In the genomic region with DNA sequence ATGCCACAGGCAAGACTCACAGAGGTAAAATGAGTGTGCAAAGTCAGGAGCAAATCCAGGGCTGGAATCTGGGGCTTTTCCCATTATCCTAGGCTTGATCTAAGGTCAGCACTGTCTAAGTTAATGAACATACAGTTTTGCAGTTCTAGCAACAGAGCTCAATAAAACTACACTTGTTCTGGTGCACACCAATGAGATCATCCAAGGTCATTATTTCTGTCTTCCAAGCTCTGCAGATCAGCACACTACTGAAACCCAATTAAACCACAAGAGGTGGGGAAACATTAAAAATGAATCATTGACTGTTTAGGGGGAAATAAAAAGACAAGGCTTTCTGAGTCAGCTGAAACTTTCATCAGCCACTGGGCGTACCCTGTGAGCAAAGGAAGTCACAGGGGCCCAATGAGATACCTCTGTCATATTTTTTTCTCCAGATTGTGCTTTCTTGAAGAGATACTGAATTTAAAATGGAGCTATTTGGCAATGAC, we compare ENCODE assay signal across 9 cellular contexts.
DNase-seq lines count a peak whose midpoint lies in the region; ATAC-seq, FAIRE-seq and TF ChIP-seq lines count a peak whose summit lies in the region.
"Had no signal": no experiment of that assay in that cellular context is flagged by ENCODE, and none has a peak within 500 bp of the region (broad histone marks: within the 10 kb centered on the region; RNA-seq: fewer than 3 reads in every experiment).

No MANE protein-coding gene starts in this region.

- peaks cover 8% of the 10 kb centered on the region for H3K9me3 ChIP-seq in WERI-Rb-1 (ENCODE audit: severe bottlenecking)
- H3K9me3 ChIP-seq: upper lobe of left lung had no signal

- no peaks in the 10 kb centered on the region for H3K36me3 Mint-ChIP-seq in CD14-positive monocyte

- no peak for TF ChIP-seq CTCF in C4-2B (conservative IDR thresholded peaks at IDR 0.05)
- TF ChIP-seq CTCF in WERI-Rb-1 (IDR thresholded peaks at IDR 0.05; ENCODE audit: low read depth, low read length) = no peak
- no peak for TF ChIP-seq CTCF in CD14-positive monocyte (IDR thresholded peaks at IDR 0.05)

- no peak overlapping the region for H3K4me3 ChIP-seq in WERI-Rb-1 (ENCODE audit: low read depth, low read length)
- H3K4me3 ChIP-seq: upper lobe of left lung had no signal

- peak; percentile 63 for FAIRE-seq in GM19239 (lab: Jason Lieb, UNC)

- no peaks in the 10 kb centered on the region for H3K36me3 ChIP-seq in WERI-Rb-1
- H3K36me3 ChIP-seq: upper lobe of left lung had no signal

- H3K27me3 ChIP-seq in WERI-Rb-1 (ENCODE audit: insufficient read depth, low read depth, severe bottlenecking) = no peaks in the 10 kb centered on the region
- H3K27me3 ChIP-seq: upper lobe of left lung had no signal

- DNase-seq in GM19239 (ENCODE audit: insufficient read length, low spot score) = no peak
- DNase-seq in WERI-Rb-1 = peak; percentile 24
- DNase-seq in left kidney (ENCODE audit: low read depth, low spot score) = peak; percentile 70
- no peak for DNase-seq in stimulated activated CD4-positive, alpha-beta T cell treated with anti-CD3 and anti-CD28 coated beads, Interleukin-2, amount 100 ng/mL, for 48 hours
- no peak for DNase-seq in mesenteric fat pad (ENCODE audit: low spot score)
- DNase-seq in CD14-positive monocyte (ENCODE audit: low spot score) = no peak
- DNase-seq: upper lobe of left lung had no signal

- ATAC-seq in HG03378 (IDR thresholded peaks at IDR 0.05; ENCODE audit: unreplicated experiment) = peak; percentile 54

- no peaks in the 10 kb centered on the region for H3K27me3 Mint-ChIP-seq in CD14-positive monocyte (ENCODE audit: low read depth in 3 of 3)

- peak overlapping the region; percentile 50; the same call in 1 of the 2 replicates for H3K27ac ChIP-seq in C4-2B
- peak overlapping the region; percentile 86 for H3K27ac ChIP-seq in WERI-Rb-1
- H3K27ac ChIP-seq: upper lobe of left lung had no signal

- peaks cover 20% of the 10 kb centered on the region for H3K4me1 Mint-ChIP-seq in CD14-positive monocyte

- no peak overlapping the region for H3K4me3 Mint-ChIP-seq in CD14-positive monocyte

- peaks cover 0 to 7% (median 2%) of the 10 kb centered on the region in 7 donors for H3K9me3 Mint-ChIP-seq in CD14-positive monocyte

- intact Hi-C loops in CD14-positive monocyte (cut with micrococcal nuclease) = no loop called here

- H3K27ac Mint-ChIP-seq in CD14-positive monocyte = no peak overlapping the region

Comparison
In these comparisons a context has a peak if more than half of its experiments do, and no peak if none do; other contexts are left out.
1. DNase-seq: peak in WERI-Rb-1 (single experiment) and left kidney (single experiment); none in GM19239 (single experiment), stimulated activated CD4-positive, alpha-beta T cell treated with anti-CD3 and anti-CD28 coated beads, Interleukin-2, amount 100 ng/mL, for 48 hours (0 of 2), mesenteric fat pad (single experiment) and CD14-positive monocyte (single experiment).